8 cellular contexts compared by ENCODE assay signal in genomic region chr1:51237714-51238403, GRCh38. TPM values are rescaled to one million over a fixed set of nuclear protein-coding genes. Genes with fewer than 3 reads are reported as not detected.
A peak's percentile ranks its signal among the peaks of the same experiment; 100 is the strongest.
DNase-seq lines count a peak whose midpoint lies in the region; ATAC-seq and TF ChIP-seq lines count a peak whose summit lies in the region.

No MANE protein-coding gene starts in this region.

- intact Hi-C loops in activated CD4-positive, alpha-beta T cell treated with anti-CD3 and anti-CD28 coated beads for 36 hours (cut with DNase I, micrococcal nuclease): loop anchor here (2.0 to 10.0 kb wide), 6 partner anchors 59 to 491 kb away; partner anchors contain the start of genes EPS15 (in 1 of the 2) and FAF1 (in 1 of the 2)

- no peaks in the 10 kb centered on the region for H3K9me3 ChIP-seq in skeletal muscle satellite cell (replicated peaks; ENCODE audit: low read length)

- no peak overlapping the region for H3K27ac Mint-ChIP-seq in activated CD4-positive, alpha-beta T cell treated with anti-CD3 and anti-CD28 coated beads for 36 hours

- H3K27me3 ChIP-seq in skeletal muscle satellite cell (ENCODE audit: control insufficient read depth, insufficient read depth, low read length): no peaks in the 10 kb centered on the region

- in situ Hi-C loops in ACHN (cut with HindIII; ENCODE audit: low pct_ligation_motif_present, low pct_unique_long_range_greater_than_20kb, low sequenced_read_pairs): no loop called here

- H3K4me2 ChIP-seq in skeletal muscle satellite cell (ENCODE audit: low read length): peak overlapping the region; percentile 79

- POLR2A ChIA-PET in activated CD4-positive, alpha-beta T cell treated with anti-CD3 and anti-CD28 coated beads for 36 hours (lab: Charles Lee): no interaction called here
- POLR2A ChIA-PET in GM10248 (lab: Yijun Ruan, JAX): no interaction called here

- DNase-seq in OCI-M1 (lab: John Stamatoyannopoulos, UW) (peak; percentile 56), fibroblast of villous mesenchyme (ENCODE audit: low read depth) (peak; percentile 41), ACHN (no peak), GM10248 (ENCODE audit: extremely low spot score) (no peak)
- no peak for DNase-seq in activated CD4-positive, alpha-beta T cell treated with anti-CD3 and anti-CD28 coated beads for 36 hours

- peaks cover 34% of the 10 kb centered on the region for H3K4me1 ChIP-seq in skeletal muscle satellite cell (ENCODE audit: control insufficient read depth, insufficient read depth, low read length)

- peaks cover 4% of the 10 kb centered on the region for H3K36me3 ChIP-seq in skeletal muscle satellite cell (ENCODE audit: insufficient read depth, low read length)

- H3K9ac ChIP-seq in skeletal muscle satellite cell (ENCODE audit: low read depth, low read length): peak overlapping the region; percentile 96

- CTCF ChIA-PET in activated CD4-positive, alpha-beta T cell treated with anti-CD3 and anti-CD28 coated beads for 36 hours (lab: Charles Lee): interaction anchor here (0.7 to 1.3 kb wide), 3 partner anchors 18 to 58 kb away, joined by 3 to 5 read pairs (median 4); no protein-coding TSS in a partner anchor
- CTCF ChIA-PET in GM10248 (lab: Yijun Ruan, JAX): interaction anchor here (0.7 to 2.0 kb wide), 5 partner anchors 9 to 869 kb away, joined by 3 to 7 read pairs (median 3); no protein-coding TSS in a partner anchor

- H3K4me1 Mint-ChIP-seq in activated CD4-positive, alpha-beta T cell treated with anti-CD3 and anti-CD28 coated beads for 36 hours: peaks cover 39% of the 10 kb centered on the region

- no peaks in the 10 kb centered on the region for H3K27me3 Mint-ChIP-seq in activated CD4-positive, alpha-beta T cell treated with anti-CD3 and anti-CD28 coated beads for 36 hours

- TF ChIP-seq CTCF in GM12875 (IDR thresholded peaks at IDR 0.05; ENCODE audit: borderline replicate concordance, insufficient read depth, low read depth, low read length) (no peak), fibroblast of villous mesenchyme (IDR thresholded peaks at IDR 0.05; ENCODE audit: insufficient read depth, low read depth, low read length) (no peak), GM10248 (IDR thresholded peaks at IDR 0.05; ENCODE audit: control extremely low read depth, extremely low read depth, low read depth, missing control alignments) (no peak)

- ATAC-seq in activated CD4-positive, alpha-beta T cell treated with anti-CD3 and anti-CD28 coated beads for 36 hours: no peak
- no peak for ATAC-seq in GM19452 (IDR thresholded peaks at IDR 0.05; ENCODE audit: unreplicated experiment)

- no peak overlapping the region for H3K4me3 Mint-ChIP-seq in activated CD4-positive, alpha-beta T cell treated with anti-CD3 and anti-CD28 coated beads for 36 hours

- H3K36me3 Mint-ChIP-seq in activated CD4-positive, alpha-beta T cell treated with anti-CD3 and anti-CD28 coated beads for 36 hours (ENCODE audit: low read depth): peaks cover 1% of the 10 kb centered on the region

- H3K4me3 ChIP-seq in GM12875 (ENCODE audit: low read depth, low read length): peak overlapping the region; percentile 24
- H3K4me3 ChIP-seq in fibroblast of villous mesenchyme (ENCODE audit: low read depth, low read length): peak overlapping the region; percentile 90
- H3K4me3 ChIP-seq in skeletal muscle satellite cell (ENCODE audit: low read length): peak overlapping the region; percentile 95

- H3K9me3 Mint-ChIP-seq in activated CD4-positive, alpha-beta T cell treated with anti-CD3 and anti-CD28 coated beads for 36 hours (ENCODE audit: low read depth): no peaks in the 10 kb centered on the region

RNA-seq across cellular contexts. Expression of gene RNF11, which starts 1.8 kb away (rescaled TPM):
- total RNA-seq in fibroblast of villous mesenchyme: 128 and 130 TPM in 2 replicates
- 58.3 and 85.0 TPM in 2 replicates for total RNA-seq in skeletal muscle satellite cell (2012; rRNA removed)
- total RNA-seq in activated CD4-positive, alpha-beta T cell treated with anti-CD3 and anti-CD28 coated beads for 36 hours: 10 to 100 TPM; 20.6 to 26.0 TPM

Comparison
In these comparisons a context has a peak if more than half of its experiments do, and no peak if none do; other contexts are left out.
1. H3K4me3 ChIP-seq: peak in every context shown above with its lines; median percentile 95 in skeletal muscle satellite cell; 90 in fibroblast of villous mesenchyme; 24 in GM12875.
2. DNase-seq: peak in OCI-M1 (single experiment) and fibroblast of villous mesenchyme (single experiment); none in ACHN (single experiment), activated CD4-positive, alpha-beta T cell treated with anti-CD3 and anti-CD28 coated beads for 36 hours (single experiment) and GM10248 (single experiment).